ENCODE assay signal across 18 cellular contexts in genomic region chr9:37424686-37425297, GRCh38. TPM values are rescaled to one million over a fixed set of nuclear protein-coding genes. Genes with fewer than 3 reads are reported as not detected.
DNase-seq lines count a peak whose midpoint lies in the region; ATAC-seq, FAIRE-seq and TF ChIP-seq lines count a peak whose summit lies in the region.
"Had no signal": no experiment of that assay in that cellular context is flagged by ENCODE, and none has a peak within 500 bp of the region (broad histone marks: within the 10 kb centered on the region; RNA-seq: fewer than 3 reads in every experiment).

No MANE protein-coding gene starts in this region.

- no peak for TF ChIP-seq POLR2A in A549 (IDR thresholded peaks at IDR 0.05; ENCODE audit: low read length)

- H3K4me2 ChIP-seq in A549 = peak overlapping the region; percentile 96

- intact Hi-C loops in MCF 10A (cut with micrococcal nuclease) = loop anchor here (5.0 kb wide), 1 partner anchor 38 kb away; no protein-coding TSS in a partner anchor

- no peak for ATAC-seq in A549
- ATAC-seq: activated CD4-positive, alpha-beta T cell treated with anti-CD3 and anti-CD28 coated beads for 36 hours had no signal

- no TSS peak for BruUV-seq in MCF 10A (replicated peaks; lab: Mats Ljungman, UMichigan)

- H3K4me1 ChIP-seq in A549 = peaks cover 26% of the 10 kb centered on the region

- no peak for TF ChIP-seq RAD21 in A549 (conservative IDR thresholded peaks at IDR 0.05 in 1 of 2, IDR thresholded peaks at IDR 0.05 in 1 of 2)

- DNase-seq in A549 (ENCODE audit: low read depth in 1 of 2, low spot score in 1 of 2) (no peak), HFF-Myc (ENCODE audit: extremely low read depth, low read depth) (no peak), MCF 10A (ENCODE audit: unreplicated experiment) (no peak), midbrain (lab: John Stamatoyannopoulos, UW) (peak; percentile 7), dedifferentiated amniotic fluid mesenchymal stem cell (ENCODE audit: extremely low spot score) (no peak), NCI-H2107 (lab: John Stamatoyannopoulos, UW) (no peak), D341Med (ENCODE audit: low spot score) (no peak), SHP77 (lab: John Stamatoyannopoulos, UW) (no peak)
- DNase-seq: activated CD4-positive, alpha-beta T cell treated with anti-CD3 and anti-CD28 coated beads for 36 hours; hippocampal formation; NCI-H2029; NCI-H774; nephron progenitor cell; stimulated activated CD4-positive, alpha-beta T cell treated with anti-CD3 and anti-CD28 coated beads, Interleukin-4, amount 100 ng/mL, for 24 hours; T-helper 2 cell had no signal

- peak overlapping the region; percentile 85; the same call in 1 of the 3 replicates for H3K4me3 ChIP-seq in A549
- H3K4me3 ChIP-seq in HFF-Myc (replicated peaks; ENCODE audit: low read depth, low read length) = peak overlapping the region; percentile 83

- no peaks in the 10 kb centered on the region for H3K9me3 Mint-ChIP-seq in MCF 10A (ENCODE audit: unreplicated experiment)
- H3K9me3 Mint-ChIP-seq: nephron progenitor cell had no signal

- TF ChIP-seq CTCF in A549 (IDR thresholded peaks at IDR 0.05) (no peak), HFF-Myc (IDR thresholded peaks at IDR 0.05; ENCODE audit: low read depth, low read length, missing control alignments) (no peak), MCF 10A (IDR thresholded peaks at IDR 0.05; ENCODE audit: unreplicated experiment) (no peak)

- CTCF ChIA-PET in A549 (lab: Yijun Ruan, JAX) (interaction anchor here (0.6 to 5.0 kb wide), 5 partner anchors 9 to 48 kb away, joined by 3 to 35 read pairs (median 3); no protein-coding TSS in a partner anchor), MCF 10A (lab: Yijun Ruan, JAX) (interaction anchor here (0.6 to 2.7 kb wide), 2 partner anchors 10 to 326 kb away, joined by 3 to 26 read pairs; no protein-coding TSS in a partner anchor)

- WGBS in A549 (ENCODE audit: missing lambda C conversion rate) = over 99% methylated on average over 13 of the region's 18 CpGs

- TF ChIP-seq EP300 in A549 (IDR thresholded peaks at IDR 0.05) = no peak

- peaks cover 13% of the 10 kb centered on the region for H3K4me1 Mint-ChIP-seq in MCF 10A (ENCODE audit: insufficient read depth, unreplicated experiment)

- H3K9me3 ChIP-seq in A549 = no peaks in the 10 kb centered on the region

- H3K27me3 Mint-ChIP-seq in MCF 10A (ENCODE audit: insufficient read depth, unreplicated experiment) = no peaks in the 10 kb centered on the region
- H3K27me3 Mint-ChIP-seq: activated CD4-positive, alpha-beta T cell treated with anti-CD3 and anti-CD28 coated beads for 36 hours had no signal

- POLR2A ChIA-PET in A549 (lab: Yijun Ruan, JAX) = interaction anchor here (3.6 kb wide), 1 partner anchor 41 kb away, joined by 28 read pairs; the partner anchor contains the start of gene ZBTB5
- POLR2A ChIA-PET in MCF 10A (lab: Yijun Ruan, JAX) = interaction anchor here (0.6 to 4.8 kb wide), 4 partner anchors 12 to 40 kb away, joined by 3 to 61 read pairs (median 20); partner anchors contain the start of gene ZBTB5

- no peak overlapping the region for H3K27ac Mint-ChIP-seq in MCF 10A (ENCODE audit: low read depth, unreplicated experiment)
- H3K27ac Mint-ChIP-seq: activated CD4-positive, alpha-beta T cell treated with anti-CD3 and anti-CD28 coated beads for 36 hours; nephron progenitor cell had no signal

- H3K27ac ChIP-seq in A549 = peak overlapping the region in 1 of 2 experiments; percentile 92; a peak in 2 of 6 replicates

- FAIRE-seq in A549 (lab: Jason Lieb, UNC) = no peak
- FAIRE-seq: D721Med, H54, urothelium cell line had no signal

- peaks cover 35% of the 10 kb centered on the region for H3K36me3 Mint-ChIP-seq in MCF 10A (ENCODE audit: insufficient read depth, unreplicated experiment)

- H3K4me3 Mint-ChIP-seq in MCF 10A (ENCODE audit: unreplicated experiment) = peak overlapping the region; percentile 92

TF ChIP-seq in A549, 52 proteins besides CTCF, POLR2A, EP300 and RAD21:
- no peak for TF ChIP-seq NR3C1 (IDR thresholded peaks at IDR 0.05)
- no peak for TF ChIP-seq CEBPB (IDR thresholded peaks at IDR 0.05)
- TF ChIP-seq ZNF302 (CRISPR knock-in tag; IDR thresholded peaks at IDR 0.05) = no peak
- no peak for TF ChIP-seq HMGXB4 (CRISPR knock-in tag; IDR thresholded peaks at IDR 0.05; ENCODE audit: borderline replicate concordance)
- no peak for TF ChIP-seq RNF2 (IDR thresholded peaks at IDR 0.05; ENCODE audit: borderline replicate concordance, low read depth)
- TF ChIP-seq FOSB (CRISPR knock-in tag; IDR thresholded peaks at IDR 0.05) = no peak
- no peak for TF ChIP-seq HOXA7 (CRISPR knock-in tag; IDR thresholded peaks at IDR 0.05)
- no peak for TF ChIP-seq JUN (IDR thresholded peaks at IDR 0.05)
- TF ChIP-seq E2F6 (IDR thresholded peaks at IDR 0.05; ENCODE audit: borderline replicate concordance, low read depth) = no peak
- no peak for TF ChIP-seq MYC (IDR thresholded peaks at IDR 0.05; ENCODE audit: borderline replicate concordance, low read length)
- no peak for TF ChIP-seq CBX8 (IDR thresholded peaks at IDR 0.05)
- TF ChIP-seq FOSL2 (IDR thresholded peaks at IDR 0.05) = no peak
- TF ChIP-seq FOSL2 (CRISPR knock-in tag; IDR thresholded peaks at IDR 0.05) = no peak
- no peak for TF ChIP-seq PHF8 (IDR thresholded peaks at IDR 0.05; ENCODE audit: borderline replicate concordance, low read depth)
- no peak for TF ChIP-seq MAZ (IDR thresholded peaks at IDR 0.05; ENCODE audit: borderline replicate concordance, low read depth, low read length)
- TF ChIP-seq ATOH8 (CRISPR knock-in tag; IDR thresholded peaks at IDR 0.05; ENCODE audit: low read depth) = no peak
- TF ChIP-seq HOXB5 (CRISPR knock-in tag; IDR thresholded peaks at IDR 0.05) = no peak
- no peak for TF ChIP-seq HEYL (CRISPR knock-in tag; IDR thresholded peaks at IDR 0.05)

RNA-seq across cellular contexts. Expression of gene GRHPR, which starts 2.3 kb away (rescaled TPM):
- polyA plus RNA-seq in A549 (2011; rRNA removed) = 111 and 132 TPM in 2 replicates
- polyA plus RNA-seq in A549 (2012; cell fraction: cytosol; rRNA removed) = 257 and 266 TPM in 2 replicates
- 262 and 287 TPM in 2 replicates for polyA plus RNA-seq in A549 (2012; cell fraction: nucleus; rRNA removed)
- 144 to 159 TPM (median 146 TPM) in 3 replicates for polyA plus RNA-seq in A549 (2017; fragmentation: RNase III; extraction: RNeasy Plus Mini Kit Qiagen cat#74134 plus additional on column Dnase treatment)
- polyA minus RNA-seq in A549 (2011; rRNA and poly(A)+ RNA removed) = 139 and 145 TPM in 2 replicates
- total RNA-seq in MCF 10A (2022) = 114 and 121 TPM in 2 replicates

RNA-seq across cellular contexts. Expression of gene ZBTB5, which starts 40.5 kb away (rescaled TPM):
- 18.1 and 19.8 TPM in 2 replicates for polyA plus RNA-seq in A549 (2011; rRNA removed)
- polyA plus RNA-seq in A549 (2012; cell fraction: cytosol; rRNA removed) = 6.7 and 8.8 TPM in 2 replicates
- 12.0 and 15.5 TPM in 2 replicates for polyA plus RNA-seq in A549 (2012; cell fraction: nucleus; rRNA removed)
- 10.7 to 12.4 TPM (median 11.7 TPM) in 3 replicates for polyA plus RNA-seq in A549 (2017; fragmentation: RNase III; extraction: RNeasy Plus Mini Kit Qiagen cat#74134 plus additional on column Dnase treatment)
- 26.7 and 29.1 TPM in 2 replicates for polyA minus RNA-seq in A549 (2011; rRNA and poly(A)+ RNA removed)
- 8.9 and 9.0 TPM in 2 replicates for total RNA-seq in MCF 10A (2022)
